In genomic region chr15:34795267-34796081, GRCh38 we compare ENCODE assay signal across 1 cellular context.
TF ChIP-seq lines count a peak whose summit lies in the region.

ACTC1 (minus strand) TSS chr15:34795549; CDS start chr15:34794808, 741 bp downstream.

TF ChIP-seq in SK-N-SH treated with all-trans-retinoic acid at 6 μM for 48 hours, 23 proteins besides CTCF, POLR2A, EP300 and RAD21 (continued from another document):
- TF ChIP-seq PATZ1 (CRISPR knock-in tag; IDR thresholded peaks at IDR 0.05; ENCODE audit: borderline replicate concordance), result no peak
- no peak for TF ChIP-seq CSDC2 (CRISPR knock-in tag; IDR thresholded peaks at IDR 0.05)
- TF ChIP-seq ESRRG (CRISPR knock-in tag; IDR thresholded peaks at IDR 0.05), result no peak
- no peak for TF ChIP-seq ZNF70 (CRISPR knock-in tag; IDR thresholded peaks at IDR 0.05)
- no peak for TF ChIP-seq RARB (CRISPR knock-in tag; IDR thresholded peaks at IDR 0.05)
- TF ChIP-seq ZNF8 (CRISPR knock-in tag; IDR thresholded peaks at IDR 0.05), result no peak
- no peak for TF ChIP-seq GLIS3 (CRISPR knock-in tag; IDR thresholded peaks at IDR 0.05)
- no peak for TF ChIP-seq ZNF565 (CRISPR knock-in tag; conservative IDR thresholded peaks at IDR 0.05; ENCODE audit: low read depth)
- TF ChIP-seq CSRNP3 (CRISPR knock-in tag; IDR thresholded peaks at IDR 0.05), result no peak
